Comparison of ENCODE assay signal across 19 cellular contexts in the genomic region with DNA sequence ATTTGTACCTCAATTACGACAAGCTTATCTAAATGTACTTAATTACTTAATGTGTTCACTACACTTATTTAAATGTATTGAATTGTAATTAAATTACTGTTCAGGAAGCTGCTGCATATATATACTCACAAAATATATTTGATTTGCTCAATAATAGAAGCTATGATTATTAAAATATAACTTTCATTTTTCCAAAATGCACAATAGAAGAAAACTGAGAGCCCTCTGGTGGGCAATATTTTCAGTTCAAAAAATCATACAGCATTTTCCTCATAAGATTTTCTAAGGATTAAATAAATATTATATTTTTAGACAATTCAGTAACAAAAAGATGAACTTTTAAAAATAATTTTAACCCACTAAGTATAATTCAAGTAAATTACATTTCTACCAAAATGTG.
DNase-seq lines count a peak whose midpoint lies in the region; ATAC-seq and TF ChIP-seq lines count a peak whose summit lies in the region.
"Had no signal": no experiment of that assay in that cellular context is flagged by ENCODE, and none has a peak within 500 bp of the region (broad histone marks: within the 10 kb centered on the region; RNA-seq: fewer than 3 reads in every experiment).

No MANE protein-coding gene starts in this region.

- H3K4me3 Mint-ChIP-seq in brain: no peak overlapping the region
- H3K4me3 Mint-ChIP-seq: activated naive CD8-positive, alpha-beta T cell treated with anti-CD3 and anti-CD28 coated beads, Interleukin-2, amount 10 ng/mL, durations not matched to agents 7 days and 5 days; activated T-cell treated with anti-CD3 and anti-CD28 coated beads, Interleukin-2, amount 50 U/mL, for 4 hours; naive thymus-derived CD8-positive, alpha-beta T cell had no signal

- no TSS peak for BruUV-seq in A673 (replicated peaks; lab: Mats Ljungman, UMichigan)
- BruUV-seq in HCT116 (replicated peaks; lab: Mats Ljungman, UMichigan): no TSS peak

- TF ChIP-seq CTCF in A673 (conservative IDR thresholded peaks at IDR 0.05; ENCODE audit: low read depth, low read length) (peak; percentile 62), HCT116 (IDR thresholded peaks at IDR 0.05 in 2 of 3, conservative IDR thresholded peaks at IDR 0.05 in 1 of 3; ENCODE audit: borderline replicate concordance in 1 of 3, insufficient read depth in 1 of 3, low read depth in 2 of 3, low read length in 2 of 3) (peak in 2 of 3 experiments; percentile 18 to 43; a peak in 3 of 6 replicates), brain (conservative IDR thresholded peaks at IDR 0.05) (peak; percentile 24 to 53), hepatocyte (IDR thresholded peaks at IDR 0.05; ENCODE audit: poor library complexity) (peak; percentile 45)

- POLR2A ChIA-PET in A673 (lab: Charles Lee; ENCODE audit: low non-redundant PET): no interaction called here
- POLR2A ChIA-PET in HCT116 (lab: Charles Lee): no interaction called here

- H3K4me1 ChIP-seq in A673 (ENCODE audit: insufficient read depth, low read length, poor library complexity, severe bottlenecking) (no peaks in the 10 kb centered on the region), HCT116 (ENCODE audit: control insufficient read depth in 1 of 2, insufficient read depth in 2 of 2, low read length in 2 of 2) (no peaks in the 10 kb centered on the region), hepatocyte (ENCODE audit: insufficient read depth) (no peaks in the 10 kb centered on the region)
- H3K4me1 ChIP-seq: HAP-1, uterus had no signal

- no peak for DNase-seq in A673 (ENCODE audit: low spot score)
- DNase-seq in HCT116 (ENCODE audit: low read depth, low spot score): no peak
- no peak for DNase-seq in hepatocyte (ENCODE audit: low spot score)
- no peak for DNase-seq in activated gamma-delta T cell (lab: John Stamatoyannopoulos, UW)
- DNase-seq in SW 1271 (lab: John Stamatoyannopoulos, UW): no peak
- DNase-seq in pons (ENCODE audit: low spot score): no peak
- DNase-seq in stimulated activated naive CD4-positive, alpha-beta T cell treated with Interleukin-2 at 50 U/mL for 16 hours (lab: John Stamatoyannopoulos, UW): no peak
- DNase-seq: activated CD4-positive, alpha-beta T cell treated with anti-CD3 and anti-CD28 coated beads, Interleukin-2, amount 50 U/mL, for 4 hours; activated naive CD8-positive, alpha-beta T cell treated with anti-CD3 and anti-CD28 coated beads, Interleukin-2, amount 10 ng/mL, durations not matched to agents 7 days and 5 days; activated T-cell treated with anti-CD3 and anti-CD28 coated beads, Interleukin-2, amount 50 U/mL, for 4 hours; AML-193; DMS 273 treated with DMSO at 0.1 percent for 48 hours; mammary epithelial cell; naive thymus-derived CD8-positive, alpha-beta T cell; NCI-H146; NCI-H524; uterus had no signal

- intact Hi-C loops in A673 (cut with micrococcal nuclease; ENCODE audit: unreplicated experiment) (loop anchor here (5.0 to 10.0 kb wide), 2 partner anchors 364 to 554 kb away; no protein-coding TSS in a partner anchor), HCT116 (cut with micrococcal nuclease) (no loop called here)

- TF ChIP-seq POLR2A in HCT116 (IDR thresholded peaks at IDR 0.05; ENCODE audit: borderline replicate concordance, extremely low read depth, insufficient read depth, insufficient read length): no peak

- H3K36me3 ChIP-seq in A673 (ENCODE audit: insufficient read depth, low read length, poor library complexity, severe bottlenecking) (no peaks in the 10 kb centered on the region), HCT116 (ENCODE audit: control insufficient read depth in 1 of 2, insufficient read depth in 2 of 2, low read length in 2 of 2) (no peaks in the 10 kb centered on the region), hepatocyte (replicated peaks; ENCODE audit: insufficient read depth, low read depth) (no peaks in the 10 kb centered on the region)
- H3K36me3 ChIP-seq: HAP-1, uterus had no signal

- no peak overlapping the region for H3K9ac ChIP-seq in HCT116 (ENCODE audit: low read length)

- peak; percentile 36; the same call in 1 of the 2 replicates for TF ChIP-seq RAD21 in HCT116 (IDR thresholded peaks at IDR 0.05; ENCODE audit: low read depth)

- H3K27me3 ChIP-seq in A673 (replicated peaks; ENCODE audit: insufficient read depth, low read depth, low read length, poor library complexity) (no peaks in the 10 kb centered on the region), HCT116 (ENCODE audit: insufficient read depth, low read length) (no peaks in the 10 kb centered on the region), hepatocyte (no peaks in the 10 kb centered on the region)
- H3K27me3 ChIP-seq: uterus had no signal

- peaks cover 2% of the 10 kb centered on the region for H3K27me3 Mint-ChIP-seq in brain
- H3K27me3 Mint-ChIP-seq: naive thymus-derived CD8-positive, alpha-beta T cell had no signal

- H3K4me3 ChIP-seq in A673 (ENCODE audit: low read depth, low read length, poor library complexity, severe bottlenecking) (no peak overlapping the region), HCT116 (replicated peaks in 1 of 2; ENCODE audit: low read depth in 1 of 2, low read length in 2 of 2) (no peak overlapping the region), hepatocyte (no peak overlapping the region)
- H3K4me3 ChIP-seq: HAP-1, uterus had no signal

- H4K20me1 ChIP-seq in HCT116 (ENCODE audit: insufficient read depth) (no peaks in the 10 kb centered on the region), hepatocyte (ENCODE audit: insufficient read depth, poor library complexity, severe bottlenecking) (no peaks in the 10 kb centered on the region)

- H3K79me2 ChIP-seq in HCT116 (ENCODE audit: insufficient read depth, low read length) (no peaks in the 10 kb centered on the region), hepatocyte (no peaks in the 10 kb centered on the region)

- H3K9me3 Mint-ChIP-seq in brain: peaks cover 0 to 6% (median 3%) of the 10 kb centered on the region in 5 experiments
- H3K9me3 Mint-ChIP-seq: activated naive CD8-positive, alpha-beta T cell treated with anti-CD3 and anti-CD28 coated beads, Interleukin-2, amount 10 ng/mL, durations not matched to agents 7 days and 5 days; activated T-cell treated with anti-CD3 and anti-CD28 coated beads, Interleukin-2, amount 50 U/mL, for 4 hours had no signal

- H3K4me2 ChIP-seq in HCT116 (ENCODE audit: low read length): no peak overlapping the region
- H3K4me2 ChIP-seq in hepatocyte: no peak overlapping the region

- H3K36me3 Mint-ChIP-seq in brain: no peaks in the 10 kb centered on the region
- H3K36me3 Mint-ChIP-seq: activated naive CD8-positive, alpha-beta T cell treated with anti-CD3 and anti-CD28 coated beads, Interleukin-2, amount 10 ng/mL, durations not matched to agents 7 days and 5 days; naive thymus-derived CD8-positive, alpha-beta T cell had no signal

- no peaks in the 10 kb centered on the region for H3K9me3 ChIP-seq in A673 (ENCODE audit: low read depth, low read length, poor library complexity, severe bottlenecking)
- no peaks in the 10 kb centered on the region for H3K9me3 ChIP-seq in HCT116 (ENCODE audit: control insufficient read depth in 1 of 2, insufficient read depth in 1 of 2, low read depth in 1 of 2, low read length in 2 of 2)
- H3K9me3 ChIP-seq in hepatocyte (ENCODE audit: low read depth): no peaks in the 10 kb centered on the region
- H3K9me3 ChIP-seq: HAP-1, uterus had no signal

- no peak overlapping the region for H3K27ac Mint-ChIP-seq in brain
- H3K27ac Mint-ChIP-seq: activated naive CD8-positive, alpha-beta T cell treated with anti-CD3 and anti-CD28 coated beads, Interleukin-2, amount 10 ng/mL, durations not matched to agents 7 days and 5 days; naive thymus-derived CD8-positive, alpha-beta T cell had no signal

- no peak for ATAC-seq in HCT116
- ATAC-seq: activated T-cell treated with anti-CD3 and anti-CD28 coated beads, Interleukin-2, amount 50 U/mL, for 4 hours; naive thymus-derived CD8-positive, alpha-beta T cell had no signal

- H2AFZ ChIP-seq in HCT116 (ENCODE audit: low read depth, low read length, poor library complexity, severe bottlenecking): no peak overlapping the region
- no peak overlapping the region for H2AFZ ChIP-seq in hepatocyte

- WGBS in hepatocyte (ENCODE audit: low lambda C conversion rate, missing lambda C conversion rate): 97% methylated on average over 1 of the region's 1 CpG

- no peaks in the 10 kb centered on the region for H3K4me1 Mint-ChIP-seq in brain
- H3K4me1 Mint-ChIP-seq: activated naive CD8-positive, alpha-beta T cell treated with anti-CD3 and anti-CD28 coated beads, Interleukin-2, amount 10 ng/mL, durations not matched to agents 7 days and 5 days; naive thymus-derived CD8-positive, alpha-beta T cell had no signal

- H3K27ac ChIP-seq in A673 (ENCODE audit: low read depth, low read length, poor library complexity, severe bottlenecking) (no peak overlapping the region), HCT116 (ENCODE audit: low read depth, low read length) (no peak overlapping the region), hepatocyte (no peak overlapping the region)
- H3K27ac ChIP-seq: uterus had no signal

- RAD21 ChIA-PET in HCT116 (lab: Charles Lee; ENCODE audit: low non-redundant PET in 1 of 2, low total read pairs in 2 of 2, uncharacterized antibody in 2 of 2, unreplicated experiment in 2 of 2): no interaction called here

- CTCF ChIA-PET in A673 (lab: Charles Lee) (interaction anchor here (0.5 to 1.3 kb wide), 2 partner anchors 364 to 490 kb away, joined by 3 read pairs; no protein-coding TSS in a partner anchor), HCT116 (lab: Charles Lee) (interaction anchor here (0.8 to 3.1 kb wide), 6 partner anchors 80 to 552 kb away, joined by 4 to 21 read pairs (median 4); no protein-coding TSS in a partner anchor)

- H3K9me2 ChIP-seq in HCT116 (ENCODE audit: insufficient read depth): no peaks in the 10 kb centered on the region
- no peaks in the 10 kb centered on the region for H3K9me2 ChIP-seq in hepatocyte (replicated peaks; ENCODE audit: insufficient read depth)

TF ChIP-seq in HCT116, 20 proteins besides CTCF, POLR2A, EP300 and RAD21 (continues in another document):
- no peak for TF ChIP-seq EZH2phosphoT487 (IDR thresholded peaks at IDR 0.05; ENCODE audit: borderline replicate concordance)
- no peak for TF ChIP-seq TCF7L2 (IDR thresholded peaks at IDR 0.05; ENCODE audit: borderline replicate concordance, extremely low read depth, insufficient read depth, insufficient read length)
- TF ChIP-seq, protein P1, sequence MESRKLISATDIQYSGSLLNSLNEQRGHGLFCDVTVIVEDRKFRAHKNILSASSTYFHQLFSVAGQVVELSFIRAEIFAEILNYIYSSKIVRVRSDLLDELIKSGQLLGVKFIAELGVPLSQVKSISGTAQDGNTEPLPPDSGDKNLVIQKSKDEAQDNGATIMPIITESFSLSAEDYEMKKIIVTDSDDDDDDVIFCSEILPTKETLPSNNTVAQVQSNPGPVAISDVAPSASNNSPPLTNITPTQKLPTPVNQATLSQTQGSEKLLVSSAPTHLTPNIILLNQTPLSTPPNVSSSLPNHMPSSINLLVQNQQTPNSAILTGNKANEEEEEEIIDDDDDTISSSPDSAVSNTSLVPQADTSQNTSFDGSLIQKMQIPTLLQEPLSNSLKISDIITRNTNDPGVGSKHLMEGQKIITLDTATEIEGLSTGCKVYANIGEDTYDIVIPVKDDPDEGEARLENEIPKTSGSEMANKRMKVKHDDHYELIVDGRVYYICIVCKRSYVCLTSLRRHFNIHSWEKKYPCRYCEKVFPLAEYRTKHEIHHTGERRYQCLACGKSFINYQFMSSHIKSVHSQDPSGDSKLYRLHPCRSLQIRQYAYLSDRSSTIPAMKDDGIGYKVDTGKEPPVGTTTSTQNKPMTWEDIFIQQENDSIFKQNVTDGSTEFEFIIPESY (IDR thresholded peaks at IDR 0.05; ENCODE audit: extremely low read depth, insufficient replicate concordance, low read length): no peak
